Comparison of ENCODE assay signal across 23 cellular contexts in genomic region chr3:43627360-43627759, GRCh38. TPM values are rescaled to one million over a fixed set of nuclear protein-coding genes. Genes with fewer than 3 reads are reported as not detected.
DNase-seq lines count a peak whose midpoint lies in the region; ATAC-seq and TF ChIP-seq lines count a peak whose summit lies in the region.
"Had no signal": no experiment of that assay in that cellular context is flagged by ENCODE, and none has a peak within 500 bp of the region (broad histone marks: within the 10 kb centered on the region; RNA-seq: fewer than 3 reads in every experiment).

No MANE protein-coding gene starts in this region.

- H3K4me3 ChIP-seq in neutrophil (ENCODE audit: low read depth in 1 of 2, low read length in 1 of 2) = no peak overlapping the region
- H3K4me3 ChIP-seq: GM23338, left ventricle myocardium inferior had no signal

- peak overlapping the region; percentile 5 for H3K4me3 Mint-ChIP-seq in activated naive CD8-positive, alpha-beta T cell treated with anti-CD3 and anti-CD28 coated beads, Interleukin-2, amount 10 ng/mL, durations not matched to agents 7 days and 5 days
- H3K4me3 Mint-ChIP-seq in activated naive CD8-positive, alpha-beta T cell treated with anti-CD3 and anti-CD28 coated beads for 36 hours = no peak overlapping the region
- peak overlapping the region; percentile 42 for H3K4me3 Mint-ChIP-seq in T-helper 2 cell treated with Interferon-gamma antibody and Interleukin-4, amounts not matched to agents 5 μg/mL and 100 μg/mL, for 36 hours
- H3K4me3 Mint-ChIP-seq: GM23338, nephron, type B pancreatic cell had no signal

- POLR2A ChIA-PET in activated naive CD8-positive, alpha-beta T cell treated with anti-CD3 and anti-CD28 coated beads, Interleukin-2, amount 10 ng/mL, durations not matched to agents 7 days and 5 days (lab: Charles Lee) = no interaction called here

- H3K9me3 ChIP-seq in neutrophil = no peaks in the 10 kb centered on the region
- H3K9me3 ChIP-seq: left ventricle myocardium inferior had no signal

- H3K27me3 ChIP-seq in neutrophil = no peaks in the 10 kb centered on the region
- H3K27me3 ChIP-seq: foreskin keratinocyte had no signal

- H3K27ac Mint-ChIP-seq in activated naive CD8-positive, alpha-beta T cell treated with anti-CD3 and anti-CD28 coated beads, Interleukin-2, amount 10 ng/mL, durations not matched to agents 7 days and 5 days = no peak overlapping the region
- H3K27ac Mint-ChIP-seq in activated naive CD8-positive, alpha-beta T cell treated with anti-CD3 and anti-CD28 coated beads for 36 hours = no peak overlapping the region
- H3K27ac Mint-ChIP-seq in T-helper 2 cell treated with Interferon-gamma antibody and Interleukin-4, amounts not matched to agents 5 μg/mL and 100 μg/mL, for 36 hours = no peak overlapping the region
- H3K27ac Mint-ChIP-seq: nephron, type B pancreatic cell had no signal

- peaks cover 4% of the 10 kb centered on the region for H3K27me3 Mint-ChIP-seq in activated naive CD8-positive, alpha-beta T cell treated with anti-CD3 and anti-CD28 coated beads, Interleukin-2, amount 10 ng/mL, durations not matched to agents 7 days and 5 days
- H3K27me3 Mint-ChIP-seq in activated naive CD8-positive, alpha-beta T cell treated with anti-CD3 and anti-CD28 coated beads for 36 hours = peaks cover 4% of the 10 kb centered on the region
- peaks cover 30% of the 10 kb centered on the region for H3K27me3 Mint-ChIP-seq in T-helper 2 cell treated with Interferon-gamma antibody and Interleukin-4, amounts not matched to agents 5 μg/mL and 100 μg/mL, for 36 hours (ENCODE audit: low read depth)
- H3K27me3 Mint-ChIP-seq: type B pancreatic cell had no signal

- peaks cover 9% of the 10 kb centered on the region for H3K9me3 Mint-ChIP-seq in activated naive CD8-positive, alpha-beta T cell treated with anti-CD3 and anti-CD28 coated beads, Interleukin-2, amount 10 ng/mL, durations not matched to agents 7 days and 5 days
- H3K9me3 Mint-ChIP-seq in activated naive CD8-positive, alpha-beta T cell treated with anti-CD3 and anti-CD28 coated beads for 36 hours = peaks cover 4% of the 10 kb centered on the region
- no peaks in the 10 kb centered on the region for H3K9me3 Mint-ChIP-seq in T-helper 2 cell treated with Interferon-gamma antibody and Interleukin-4, amounts not matched to agents 5 μg/mL and 100 μg/mL, for 36 hours
- H3K9me3 Mint-ChIP-seq: nephron, type B pancreatic cell had no signal

- peaks cover 8% of the 10 kb centered on the region for H3K36me3 Mint-ChIP-seq in activated naive CD8-positive, alpha-beta T cell treated with anti-CD3 and anti-CD28 coated beads, Interleukin-2, amount 10 ng/mL, durations not matched to agents 7 days and 5 days
- H3K36me3 Mint-ChIP-seq in activated naive CD8-positive, alpha-beta T cell treated with anti-CD3 and anti-CD28 coated beads for 36 hours = peaks cover 4% of the 10 kb centered on the region
- no peaks in the 10 kb centered on the region for H3K36me3 Mint-ChIP-seq in T-helper 2 cell treated with Interferon-gamma antibody and Interleukin-4, amounts not matched to agents 5 μg/mL and 100 μg/mL, for 36 hours (ENCODE audit: low read depth)
- H3K36me3 Mint-ChIP-seq: type B pancreatic cell had no signal

- no peak for TF ChIP-seq CTCF in neutrophil (IDR thresholded peaks at IDR 0.05)

- DNase-seq in activated naive CD8-positive, alpha-beta T cell treated with anti-CD3 and anti-CD28 coated beads, Interleukin-2, amount 10 ng/mL, durations not matched to agents 7 days and 5 days = no peak
- no peak for DNase-seq in activated naive CD8-positive, alpha-beta T cell treated with anti-CD3 and anti-CD28 coated beads for 36 hours
- DNase-seq in T-helper 2 cell treated with Interferon-gamma antibody and Interleukin-4, amounts not matched to agents 5 μg/mL and 100 μg/mL, for 36 hours (ENCODE audit: low spot score) = no peak
- no peak for DNase-seq in NCI-H128 (lab: John Stamatoyannopoulos, UW; ENCODE audit: unreplicated experiment)
- no peak for DNase-seq in NCI-H1048 (lab: John Stamatoyannopoulos, UW)
- no peak for DNase-seq in NOMO-1 (lab: John Stamatoyannopoulos, UW; ENCODE audit: unreplicated experiment in 2 of 2)
- DNase-seq: aorta; cerebellar nuclear complex; erythroblast; foreskin keratinocyte; KBM-7; left ventricle myocardium inferior; NCI-H187; NCI-H2227 treated with DMSO at 0.1 percent for 48 hours; NCI-H748 treated with DMSO at 0.1 percent for 48 hours; posterior cingulate gyrus; Right ventricle myocardium superior; stimulated activated CD4-positive, alpha-beta T cell treated with anti-CD3 and anti-CD28 coated beads, Interleukin-2, amount 100 ng/mL, for 24 hours had no signal

- peaks cover 4 to 9% of the 10 kb centered on the region in 2 experiments for H3K4me1 ChIP-seq in neutrophil (ENCODE audit: control insufficient read depth in 1 of 2, insufficient read depth in 1 of 2, low read depth in 1 of 2, low read length in 1 of 2)
- H3K4me1 ChIP-seq: foreskin keratinocyte had no signal

- H3K27ac ChIP-seq in neutrophil = peak overlapping the region; percentile 16
- H3K27ac ChIP-seq: foreskin keratinocyte, left ventricle myocardium inferior had no signal

- peak; percentile 66 for ATAC-seq in activated naive CD8-positive, alpha-beta T cell treated with anti-CD3 and anti-CD28 coated beads, Interleukin-2, amount 10 ng/mL, durations not matched to agents 7 days and 5 days (ENCODE audit: low read depth)
- ATAC-seq in GM21423 (IDR thresholded peaks at IDR 0.05; ENCODE audit: unreplicated experiment) = peak; percentile 48
- ATAC-seq: foreskin keratinocyte, GM23338 had no signal

- no peaks in the 10 kb centered on the region for H3K36me3 ChIP-seq in neutrophil
- H3K36me3 ChIP-seq: left ventricle myocardium inferior had no signal

- H3K4me1 Mint-ChIP-seq in activated naive CD8-positive, alpha-beta T cell treated with anti-CD3 and anti-CD28 coated beads, Interleukin-2, amount 10 ng/mL, durations not matched to agents 7 days and 5 days = peaks cover 13% of the 10 kb centered on the region
- H3K4me1 Mint-ChIP-seq in activated naive CD8-positive, alpha-beta T cell treated with anti-CD3 and anti-CD28 coated beads for 36 hours = peaks cover 24% of the 10 kb centered on the region
- peaks cover 31% of the 10 kb centered on the region for H3K4me1 Mint-ChIP-seq in T-helper 2 cell treated with Interferon-gamma antibody and Interleukin-4, amounts not matched to agents 5 μg/mL and 100 μg/mL, for 36 hours (ENCODE audit: low read depth)

RNA-seq across cellular contexts. Expression of gene ANO10, which starts 5.5 kb away (rescaled TPM):
- total RNA-seq in activated naive CD8-positive, alpha-beta T cell treated with anti-CD3 and anti-CD28 coated beads, Interleukin-2, amount 10 ng/mL, durations not matched to agents 7 days and 5 days = 10 to 100 TPM; 10.8 to 11.8 TPM
- 10 to 100 TPM in 1 of 2 experiments, 1 to 10 TPM in 1; 7.5 to 10.1 TPM for total RNA-seq in activated naive CD8-positive, alpha-beta T cell treated with anti-CD3 and anti-CD28 coated beads for 36 hours
